ENCODE assay signal across 1 cellular context in the genomic region with DNA sequence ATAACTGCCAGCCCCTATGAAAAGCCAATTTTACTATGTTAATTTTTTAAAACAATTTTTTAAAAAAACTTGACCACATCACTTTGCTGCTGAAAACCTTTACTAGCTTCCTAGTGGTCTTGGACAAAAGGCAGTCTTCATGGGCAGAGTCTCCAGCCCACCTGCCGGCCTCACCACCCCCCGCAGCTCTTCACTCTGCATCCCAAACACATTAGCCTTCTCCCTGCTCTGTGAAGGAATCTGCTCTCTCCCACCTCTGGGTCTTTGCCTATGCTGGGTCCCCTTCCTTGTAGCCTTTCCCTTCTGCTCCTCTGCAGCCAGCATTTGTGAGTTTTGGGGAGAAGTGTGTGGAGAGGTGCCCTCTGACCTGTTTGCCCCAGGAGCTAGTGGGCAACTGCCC.
TF ChIP-seq lines count a peak whose summit lies in the region.

No MANE protein-coding gene starts in this region.

TF ChIP-seq in H1, 55 proteins besides CTCF, POLR2A, EP300 and RAD21:
- TF ChIP-seq JUND (IDR thresholded peaks at IDR 0.05; ENCODE audit: low read length), result no peak
- TF ChIP-seq FOSL1 (IDR thresholded peaks at IDR 0.05; ENCODE audit: insufficient read depth, low read depth, low read length), result no peak
- TF ChIP-seq TAF1 (IDR thresholded peaks at IDR 0.05; ENCODE audit: low read depth, low read length), result no peak
- TF ChIP-seq CHD2 (IDR thresholded peaks at IDR 0.05; ENCODE audit: low read length), result no peak
- TF ChIP-seq, protein P1, sequence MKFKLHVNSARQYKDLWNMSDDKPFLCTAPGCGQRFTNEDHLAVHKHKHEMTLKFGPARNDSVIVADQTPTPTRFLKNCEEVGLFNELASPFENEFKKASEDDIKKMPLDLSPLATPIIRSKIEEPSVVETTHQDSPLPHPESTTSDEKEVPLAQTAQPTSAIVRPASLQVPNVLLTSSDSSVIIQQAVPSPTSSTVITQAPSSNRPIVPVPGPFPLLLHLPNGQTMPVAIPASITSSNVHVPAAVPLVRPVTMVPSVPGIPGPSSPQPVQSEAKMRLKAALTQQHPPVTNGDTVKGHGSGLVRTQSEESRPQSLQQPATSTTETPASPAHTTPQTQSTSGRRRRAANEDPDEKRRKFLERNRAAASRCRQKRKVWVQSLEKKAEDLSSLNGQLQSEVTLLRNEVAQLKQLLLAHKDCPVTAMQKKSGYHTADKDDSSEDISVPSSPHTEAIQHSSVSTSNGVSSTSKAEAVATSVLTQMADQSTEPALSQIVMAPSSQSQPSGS (IDR thresholded peaks at IDR 0.05; ENCODE audit: low read length), result no peak
- TF ChIP-seq SP2 (IDR thresholded peaks at IDR 0.05; ENCODE audit: low read length), result no peak
- no peak for TF ChIP-seq GABPA (IDR thresholded peaks at IDR 0.05; ENCODE audit: borderline replicate concordance, insufficient read depth, low read length)
- TF ChIP-seq GTF2F1 (IDR thresholded peaks at IDR 0.05; ENCODE audit: borderline replicate concordance, low read depth, low read length), result no peak
- no peak for TF ChIP-seq ASH2L (IDR thresholded peaks at IDR 0.05; ENCODE audit: low read length)
- no peak for TF ChIP-seq HDAC2 (IDR thresholded peaks at IDR 0.05; ENCODE audit: borderline replicate concordance in 1 of 2, low read depth in 2 of 2, low read length in 2 of 2)
- no peak for TF ChIP-seq EZH2 (IDR thresholded peaks at IDR 0.05; ENCODE audit: low read depth, low read length, severe bottlenecking)
- no peak for TF ChIP-seq ZNF274 (IDR thresholded peaks at IDR 0.05; ENCODE audit: borderline replicate concordance, extremely low read depth, low read length)
- TF ChIP-seq TBP (IDR thresholded peaks at IDR 0.05; ENCODE audit: low read depth, low read length), result no peak
- TF ChIP-seq SIRT6 (IDR thresholded peaks at IDR 0.05; ENCODE audit: low read length), result no peak
TF ChIP-seq in H1: peak in this region for 0.
